ENCODE assay signal across 24 cellular contexts in the genomic region with DNA sequence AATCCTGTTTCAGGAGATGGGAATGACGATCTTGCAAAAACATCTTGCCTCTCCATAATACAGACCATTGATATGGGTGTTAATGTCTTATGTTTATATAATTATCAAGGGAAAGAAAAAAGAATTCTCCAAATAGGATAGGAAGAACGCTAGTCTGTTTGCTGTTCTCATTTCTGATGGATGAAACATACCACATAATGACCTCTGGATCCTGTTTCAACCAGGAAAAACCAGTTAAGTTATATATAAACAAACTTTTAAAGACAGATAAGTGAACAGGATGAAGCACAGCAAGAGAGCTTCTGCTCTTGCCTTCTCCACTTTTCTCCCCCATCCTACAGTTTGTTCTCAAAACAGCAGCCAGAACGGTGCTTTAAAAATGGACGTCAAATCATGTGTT. TPM values are rescaled to one million over a fixed set of nuclear protein-coding genes. Genes with fewer than 3 reads are reported as not detected.
DNase-seq lines count a peak whose midpoint lies in the region; ATAC-seq, FAIRE-seq and TF ChIP-seq lines count a peak whose summit lies in the region.
"Had no signal": no experiment of that assay in that cellular context is flagged by ENCODE, and none has a peak within 500 bp of the region (broad histone marks: within the 10 kb centered on the region; RNA-seq: fewer than 3 reads in every experiment).

No MANE protein-coding gene starts in this region.

- no peaks in the 10 kb centered on the region for H3K4me1 Mint-ChIP-seq in MCF 10A (ENCODE audit: insufficient read depth, unreplicated experiment)
- H3K4me1 Mint-ChIP-seq in activated CD8-positive, alpha-beta memory T cell treated with anti-CD3 and anti-CD28 coated beads, Interleukin-2, amount 10 ng/mL, durations not matched to agents 7 days and 5 days = no peaks in the 10 kb centered on the region
- H3K4me1 Mint-ChIP-seq: activated naive CD8-positive, alpha-beta T cell treated with anti-CD3 and anti-CD28 coated beads for 36 hours had no signal

- H3K4me3 ChIP-seq in breast epithelium = no peak overlapping the region
- H3K4me3 ChIP-seq in bronchial epithelial cell (ENCODE audit: low read depth, low read length) = no peak overlapping the region
- H3K4me3 ChIP-seq: BLaER1, cardiac muscle cell, dorsolateral prefrontal cortex had no signal

- H3K9me3 Mint-ChIP-seq in MCF 10A (ENCODE audit: unreplicated experiment) = no peaks in the 10 kb centered on the region
- no peaks in the 10 kb centered on the region for H3K9me3 Mint-ChIP-seq in activated CD8-positive, alpha-beta memory T cell treated with anti-CD3 and anti-CD28 coated beads, Interleukin-2, amount 10 ng/mL, durations not matched to agents 7 days and 5 days (ENCODE audit: low read depth)
- H3K9me3 Mint-ChIP-seq: activated naive CD8-positive, alpha-beta T cell treated with anti-CD3 and anti-CD28 coated beads for 36 hours; activated T-helper 2 cell treated with anti-CD3 and anti-CD28 coated beads, Interferon-gamma antibody, Interleukin-2, Interleukin-4, amounts not matched to agents 10 μg/mL and 5 μg/mL and 100 μg/mL, durations not matched to agents 14 hours and 24 hours and 36 hours had no signal

- DNase-seq in breast epithelium (ENCODE audit: low spot score in 2 of 2) (no peak), MCF 10A (ENCODE audit: unreplicated experiment) (no peak), bronchial epithelial cell (ENCODE audit: low read depth) (peak; percentile 5), left colon (no peak), foreskin keratinocyte (no peak), NCI-H2029 (lab: John Stamatoyannopoulos, UW) (no peak), NCI-H1048 (lab: John Stamatoyannopoulos, UW) (no peak)
- DNase-seq in activated CD8-positive, alpha-beta memory T cell treated with anti-CD3 and anti-CD28 coated beads, Interleukin-2, amount 10 ng/mL, durations not matched to agents 7 days and 5 days = no peak
- DNase-seq: activated CD4-positive, alpha-beta T cell treated with anti-CD3 and anti-CD28 coated beads for 48 hours; activated naive CD8-positive, alpha-beta T cell treated with anti-CD3 and anti-CD28 coated beads for 36 hours; dorsolateral prefrontal cortex; glutamatergic neuron; MV-4-11; NCI-H1694 treated with DMSO at 0.1 percent for 48 hours; NCI-H748 treated with DMSO at 0.1 percent for 48 hours; SHP77 treated with DMSO at 0.1 percent for 48 hours; T-helper 1 cell had no signal

- H3K27ac ChIP-seq in breast epithelium = peak overlapping the region; percentile 7 to 35
- H3K27ac ChIP-seq in foreskin keratinocyte = no peak overlapping the region
- H3K27ac ChIP-seq: BLaER1, cardiac muscle cell, dorsolateral prefrontal cortex, epithelial cell of prostate, HL-60 had no signal

- H3K27me3 ChIP-seq in breast epithelium = no peaks in the 10 kb centered on the region
- H3K27me3 ChIP-seq in bronchial epithelial cell (ENCODE audit: control insufficient read depth, insufficient read depth, low read length) = no peaks in the 10 kb centered on the region
- no peaks in the 10 kb centered on the region for H3K27me3 ChIP-seq in foreskin keratinocyte
- H3K27me3 ChIP-seq: BLaER1, cardiac muscle cell, dorsolateral prefrontal cortex had no signal

- no peak overlapping the region for H3K27ac Mint-ChIP-seq in MCF 10A (ENCODE audit: low read depth, unreplicated experiment)
- no peak overlapping the region for H3K27ac Mint-ChIP-seq in activated CD8-positive, alpha-beta memory T cell treated with anti-CD3 and anti-CD28 coated beads, Interleukin-2, amount 10 ng/mL, durations not matched to agents 7 days and 5 days
- H3K27ac Mint-ChIP-seq: activated naive CD8-positive, alpha-beta T cell treated with anti-CD3 and anti-CD28 coated beads for 36 hours; activated T-helper 2 cell treated with anti-CD3 and anti-CD28 coated beads, Interferon-gamma antibody, Interleukin-2, Interleukin-4, amounts not matched to agents 10 μg/mL and 5 μg/mL and 100 μg/mL, durations not matched to agents 14 hours and 24 hours and 36 hours had no signal

- FAIRE-seq in bronchial epithelial cell (lab: Jason Lieb, UNC) = no peak
- FAIRE-seq: D721Med, G401.6 had no signal

- intact Hi-C loops in breast epithelium (cut with DNase I; ENCODE audit: low total_unique reads) (no loop called here), MCF 10A (cut with micrococcal nuclease) (no loop called here), left colon (cut with DNase I, micrococcal nuclease) (no loop called here)

- TF ChIP-seq CTCF in breast epithelium (IDR thresholded peaks at IDR 0.05) (no peak), MCF 10A (IDR thresholded peaks at IDR 0.05; ENCODE audit: unreplicated experiment) (no peak), bronchial epithelial cell (IDR thresholded peaks at IDR 0.05; ENCODE audit: insufficient read depth, low read length, severe bottlenecking) (no peak), foreskin keratinocyte (conservative IDR thresholded peaks at IDR 0.05) (no peak)

- no peaks in the 10 kb centered on the region for H3K36me3 ChIP-seq in breast epithelium
- H3K36me3 ChIP-seq in bronchial epithelial cell (ENCODE audit: control insufficient read depth, insufficient read depth, low read length) = peaks cover 5% of the 10 kb centered on the region
- H3K36me3 ChIP-seq: cardiac muscle cell had no signal

- peaks cover 25% of the 10 kb centered on the region for H3K36me3 Mint-ChIP-seq in MCF 10A (ENCODE audit: insufficient read depth, unreplicated experiment)
- peaks cover 6% of the 10 kb centered on the region for H3K36me3 Mint-ChIP-seq in activated CD8-positive, alpha-beta memory T cell treated with anti-CD3 and anti-CD28 coated beads, Interleukin-2, amount 10 ng/mL, durations not matched to agents 7 days and 5 days
- H3K36me3 Mint-ChIP-seq: activated naive CD8-positive, alpha-beta T cell treated with anti-CD3 and anti-CD28 coated beads for 36 hours had no signal

- H3K27me3 Mint-ChIP-seq in MCF 10A (ENCODE audit: insufficient read depth, unreplicated experiment) = no peaks in the 10 kb centered on the region
- H3K27me3 Mint-ChIP-seq in activated CD8-positive, alpha-beta memory T cell treated with anti-CD3 and anti-CD28 coated beads, Interleukin-2, amount 10 ng/mL, durations not matched to agents 7 days and 5 days = no peaks in the 10 kb centered on the region
- H3K27me3 Mint-ChIP-seq: activated naive CD8-positive, alpha-beta T cell treated with anti-CD3 and anti-CD28 coated beads for 36 hours had no signal

- no peaks in the 10 kb centered on the region for H3K9me3 ChIP-seq in breast epithelium
- H3K9me3 ChIP-seq: BLaER1 had no signal

- CTCF ChIA-PET in MCF 10A (lab: Yijun Ruan, JAX) = interaction anchor here (0.6 to 1.7 kb wide), 3 partner anchors 14 to 775 kb away, joined by 5 to 6 read pairs (median 6); no protein-coding TSS in a partner anchor
- CTCF ChIA-PET in activated CD8-positive, alpha-beta memory T cell treated with anti-CD3 and anti-CD28 coated beads, Interleukin-2, amount 10 ng/mL, durations not matched to agents 7 days and 5 days (lab: Charles Lee) = interaction anchor here (1.4 kb wide), 1 partner anchor 28 kb away, joined by 3 read pairs; the partner anchor contains the start of genes COQ6 and FAM161B

- POLR2A ChIA-PET in MCF 10A (lab: Yijun Ruan, JAX) = interaction anchor here (0.7 kb wide), 1 partner anchor 31 kb away, joined by 3 read pairs; no protein-coding TSS in a partner anchor

- no peak overlapping the region for H3K4me3 Mint-ChIP-seq in MCF 10A (ENCODE audit: unreplicated experiment)
- no peak overlapping the region for H3K4me3 Mint-ChIP-seq in activated CD8-positive, alpha-beta memory T cell treated with anti-CD3 and anti-CD28 coated beads, Interleukin-2, amount 10 ng/mL, durations not matched to agents 7 days and 5 days
- H3K4me3 Mint-ChIP-seq: activated naive CD8-positive, alpha-beta T cell treated with anti-CD3 and anti-CD28 coated beads for 36 hours had no signal

- H3K4me1 ChIP-seq in breast epithelium (no peaks in the 10 kb centered on the region), foreskin keratinocyte (no peaks in the 10 kb centered on the region)
- H3K4me1 ChIP-seq: BLaER1 had no signal

- ATAC-seq in left colon = peak; percentile 67
- no peak for ATAC-seq in activated CD8-positive, alpha-beta memory T cell treated with anti-CD3 and anti-CD28 coated beads, Interleukin-2, amount 10 ng/mL, durations not matched to agents 7 days and 5 days
- ATAC-seq in foreskin keratinocyte = no peak

- TF ChIP-seq POLR2A in breast epithelium (IDR thresholded peaks at IDR 0.05) = no peak

- no TSS peak for BruUV-seq in MCF 10A (replicated peaks; lab: Mats Ljungman, UMichigan)

RNA-seq across cellular contexts. Expression of gene COQ6, which starts 27.8 kb away (rescaled TPM):
- 10 to 100 TPM; 37.9 to 64.8 (median 46.9) TPM for total RNA-seq in breast epithelium
- 25.0 and 25.5 TPM in 2 replicates for total RNA-seq in MCF 10A (2022)
- 13.4 and 18.8 TPM in 2 replicates for total RNA-seq in bronchial epithelial cell
- 10 to 100 TPM; 18.5 to 21.5 TPM for total RNA-seq in left colon
- total RNA-seq in activated CD8-positive, alpha-beta memory T cell treated with anti-CD3 and anti-CD28 coated beads, Interleukin-2, amount 10 ng/mL, durations not matched to agents 7 days and 5 days = 10 to 100 TPM; 17.7 to 18.1 TPM
- total RNA-seq in foreskin keratinocyte = 18.4 and 20.6 TPM in 2 replicates
- polyA plus RNA-seq in foreskin keratinocyte = 21.6 and 22.6 TPM in 2 replicates

RNA-seq across cellular contexts. Expression of gene FAM161B, which starts 28.0 kb away (rescaled TPM):
- 10 to 100 TPM in 2 of 3 donors, 1 to 10 TPM in 1; 4.5 to 12.3 (median 11.1) TPM for total RNA-seq in breast epithelium
- 2.1 and 3.0 TPM in 2 replicates for total RNA-seq in MCF 10A (2022)
- total RNA-seq in bronchial epithelial cell = 1.5 and 1.6 TPM in 2 replicates
- 1 to 10 TPM; 4.6 to 5.9 TPM for total RNA-seq in left colon
- 1 to 10 TPM; 1.2 to 1.8 TPM for total RNA-seq in activated CD8-positive, alpha-beta memory T cell treated with anti-CD3 and anti-CD28 coated beads, Interleukin-2, amount 10 ng/mL, durations not matched to agents 7 days and 5 days
- 1.6 and 2.2 TPM in 2 replicates for total RNA-seq in foreskin keratinocyte
- 0.93 and 0.97 TPM in 2 replicates for polyA plus RNA-seq in foreskin keratinocyte

RNA-seq across cellular contexts. Expression of gene ENTPD5, which starts 41.2 kb away (rescaled TPM):
- total RNA-seq in breast epithelium = 10 to 100 TPM; 10.2 to 52.1 (median 25.0) TPM
- total RNA-seq in MCF 10A (2022) = 13.9 and 15.8 TPM in 2 replicates
- 13.7 TPM in 2 replicates for total RNA-seq in bronchial epithelial cell
- total RNA-seq in left colon = 100 to 1,000 TPM; 201 to 203 TPM
- total RNA-seq in activated CD8-positive, alpha-beta memory T cell treated with anti-CD3 and anti-CD28 coated beads, Interleukin-2, amount 10 ng/mL, durations not matched to agents 7 days and 5 days = 10 to 100 TPM; 13.1 to 18.4 TPM
- 11.1 and 11.3 TPM in 2 replicates for total RNA-seq in foreskin keratinocyte
- polyA plus RNA-seq in foreskin keratinocyte = 3.8 and 4.4 TPM in 2 replicates

RNA-seq across cellular contexts. Expression of gene BBOF1, which starts 41.3 kb away (rescaled TPM):
- 10 to 100 TPM; 10.6 to 24.9 (median 18.7) TPM for total RNA-seq in breast epithelium
- total RNA-seq in MCF 10A (2022) = 2.0 and 4.2 TPM in 2 replicates
- total RNA-seq in bronchial epithelial cell = 1.3 and 1.9 TPM in 2 replicates
- 1 to 10 TPM; 3.1 to 4.5 TPM for total RNA-seq in left colon
- total RNA-seq in activated CD8-positive, alpha-beta memory T cell treated with anti-CD3 and anti-CD28 coated beads, Interleukin-2, amount 10 ng/mL, durations not matched to agents 7 days and 5 days = 1 to 10 TPM in 1 of 2 experiments, under 1 TPM in 1; 0.87 to 1.1 TPM
- 2.4 TPM in 2 replicates for total RNA-seq in foreskin keratinocyte
- 1.2 TPM in 2 replicates for polyA plus RNA-seq in foreskin keratinocyte
